In the genomic region with DNA sequence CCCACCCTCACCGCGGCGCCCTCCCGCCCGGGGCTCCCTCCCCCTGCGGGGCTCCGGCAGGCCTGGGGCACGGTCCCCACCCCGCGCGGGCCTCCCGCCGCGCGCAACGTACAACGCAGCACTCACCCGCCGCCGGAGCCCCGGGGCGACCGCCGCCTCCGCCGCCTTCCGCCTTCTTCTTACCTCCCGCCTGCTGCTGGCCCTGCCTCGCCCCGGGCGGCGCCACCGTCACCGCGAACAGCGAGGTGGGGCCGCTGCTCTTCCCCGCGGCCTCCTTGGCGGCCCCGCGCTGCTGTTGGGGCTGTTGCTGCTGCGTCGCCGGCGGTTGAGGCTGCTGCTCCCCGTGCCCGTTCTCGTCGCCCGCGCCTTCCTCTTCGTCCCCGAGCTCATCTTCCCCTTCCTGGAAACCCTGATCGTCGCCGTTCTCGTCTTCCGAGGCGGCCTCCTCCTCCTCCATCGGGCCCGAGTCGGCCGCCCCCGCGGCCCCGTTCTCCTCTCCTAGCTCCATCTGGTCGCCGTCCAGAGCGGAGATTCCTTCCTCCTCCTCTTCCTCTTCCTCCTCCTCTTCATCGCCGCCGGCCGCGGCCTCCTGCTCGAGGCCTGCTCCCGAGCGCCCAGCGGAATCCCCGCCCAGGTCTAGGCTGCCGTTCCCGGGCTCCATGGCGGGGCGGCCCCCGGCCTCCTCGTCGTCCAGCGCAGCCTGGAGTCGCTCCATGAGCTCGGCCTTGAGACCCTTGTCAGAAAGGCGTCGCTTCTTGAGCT, we compare ENCODE assay signal across 8 cellular contexts. TPM values are rescaled to one million over a fixed set of nuclear protein-coding genes. Genes with fewer than 3 reads are reported as not detected.
A peak's percentile ranks its signal among the peaks of the same experiment; 100 is the strongest.
DNase-seq lines count a peak whose midpoint lies in the region; ATAC-seq, FAIRE-seq and TF ChIP-seq lines count a peak whose summit lies in the region.

No MANE protein-coding gene starts in this region.

- ATAC-seq in GM18907 (IDR thresholded peaks at IDR 0.05; ENCODE audit: unreplicated experiment) (peak; percentile 15), HG02981 (IDR thresholded peaks at IDR 0.05; ENCODE audit: unreplicated experiment) (peak; percentile 10)

- DNase-seq in WERI-Rb-1 (no peak), endothelial cell of umbilical vein (ENCODE audit: low read depth, low spot score) (no peak), neural progenitor cell (ENCODE audit: low spot score) (no peak), tibial nerve (ENCODE audit: low spot score in 2 of 2) (peak; percentile 14 to 24), H4 (ENCODE audit: low spot score) (no peak), SKM-1 (lab: John Stamatoyannopoulos, UW; ENCODE audit: unreplicated experiment) (no peak)

- no peak for TF ChIP-seq EP300 in tibial nerve (IDR thresholded peaks at IDR 0.05)

- H3K27ac ChIP-seq in WERI-Rb-1 (peak overlapping the region; percentile 99), endothelial cell of umbilical vein (ENCODE audit: insufficient read depth, low read depth, low read length) (peak overlapping the region; percentile 89), neural progenitor cell (peak overlapping the region; percentile 96), tibial nerve (peak overlapping the region; percentile 100)

- CTCF ChIA-PET in endothelial cell of umbilical vein (lab: Charles Lee), result interaction anchor here (0.6 to 6.6 kb wide), 7 partner anchors 11 to 1140 kb away, joined by 3 to 104 read pairs (median 8); a partner anchor contains a TSS

- POLR2A ChIA-PET in endothelial cell of umbilical vein (lab: Charles Lee), result interaction anchor here (0.9 to 4.0 kb wide), 3 partner anchors 28 to 107 kb away, joined by 3 to 26 read pairs (median 8); a partner anchor contains a TSS

- H3K36me3 Mint-ChIP-seq in neural progenitor cell, result peaks cover 26% of the 10 kb centered on the region

- H3K4me3 ChIP-seq in WERI-Rb-1 (ENCODE audit: low read depth, low read length), result peak overlapping the region; percentile 99
- peak overlapping the region; percentile 87 to 96 (median 94) for H3K4me3 ChIP-seq in endothelial cell of umbilical vein (replicated peaks in 1 of 3; ENCODE audit: insufficient read depth in 1 of 3, low read depth in 1 of 3, low read length in 3 of 3)
- peak overlapping the region; percentile 77 for H3K4me3 ChIP-seq in neural progenitor cell
- H3K4me3 ChIP-seq in tibial nerve, result peak overlapping the region; percentile 95 to 100 (median 97)

- no peak for FAIRE-seq in endothelial cell of umbilical vein (lab: Jason Lieb, UNC)

- no peaks in the 10 kb centered on the region for H3K9me3 Mint-ChIP-seq in neural progenitor cell

- H3K36me3 ChIP-seq in WERI-Rb-1, result peaks cover 52% of the 10 kb centered on the region
- H3K36me3 ChIP-seq in endothelial cell of umbilical vein (ENCODE audit: control insufficient read depth in 2 of 2, extremely low read depth in 1 of 2, insufficient read depth in 2 of 2, low read length in 2 of 2), result peaks cover 4 to 25% of the 10 kb centered on the region in 2 experiments
- peaks cover 17% of the 10 kb centered on the region for H3K36me3 ChIP-seq in neural progenitor cell
- peaks cover 0 to 21% (median 6%) of the 10 kb centered on the region in 3 donors for H3K36me3 ChIP-seq in tibial nerve

- H2AFZ ChIP-seq in endothelial cell of umbilical vein (ENCODE audit: low read depth, low read length), result no peak overlapping the region
- no peak overlapping the region for H2AFZ ChIP-seq in neural progenitor cell (replicated peaks)

- H3F3A ChIP-seq in neural progenitor cell (ENCODE audit: low read depth), result peaks cover 51% of the 10 kb centered on the region

- no peak for TF ChIP-seq CTCF in WERI-Rb-1 (IDR thresholded peaks at IDR 0.05; ENCODE audit: low read depth, low read length)
- no peak for TF ChIP-seq CTCF in endothelial cell of umbilical vein (IDR thresholded peaks at IDR 0.05; ENCODE audit: extremely low read depth in 1 of 2, insufficient read depth in 1 of 2, low read depth in 1 of 2, low read length in 2 of 2)
- no peak for TF ChIP-seq CTCF in neural progenitor cell (IDR thresholded peaks at IDR 0.05)
- no peak for TF ChIP-seq CTCF in tibial nerve (IDR thresholded peaks at IDR 0.05)

- BruUV-seq in endothelial cell of umbilical vein (replicated peaks; lab: Mats Ljungman, UMichigan), result TSS peak; percentile 27

- dilution Hi-C loops in endothelial cell of umbilical vein (cut with MboI; ENCODE audit: extremely low pct_ligation_motif_present, low sequenced_read_pairs), result no loop called here

- H3K9ac ChIP-seq in endothelial cell of umbilical vein (replicated peaks; ENCODE audit: extremely low read depth, insufficient read depth, low read length) (peak overlapping the region; percentile 98), neural progenitor cell (peak overlapping the region; percentile 96)

- H3K4me1 Mint-ChIP-seq in neural progenitor cell, result peaks cover 47% of the 10 kb centered on the region

- intact Hi-C loops in endothelial cell of umbilical vein (cut with micrococcal nuclease), result loop anchor here (1.0 to 2.0 kb wide), 9 partner anchors 28 to 411 kb away; a partner anchor contains a TSS

- H3K9me1 ChIP-seq in endothelial cell of umbilical vein (replicated peaks; ENCODE audit: control insufficient read depth, extremely low read depth, insufficient read depth, low read length), result no peaks in the 10 kb centered on the region

- H3K27me3 Mint-ChIP-seq in neural progenitor cell (ENCODE audit: insufficient read depth, low read depth), result peaks cover 6% of the 10 kb centered on the region

- peak overlapping the region; percentile 92 for H3K4me3 Mint-ChIP-seq in neural progenitor cell

- H3K27ac Mint-ChIP-seq in neural progenitor cell, result peak overlapping the region; percentile 97

- no peak for TF ChIP-seq POLR2A in endothelial cell of umbilical vein (IDR thresholded peaks at IDR 0.05; ENCODE audit: low read depth, low read length)
- TF ChIP-seq POLR2A in tibial nerve (IDR thresholded peaks at IDR 0.05), result no peak

- H3K4me1 ChIP-seq in endothelial cell of umbilical vein (ENCODE audit: control insufficient read depth, extremely low read depth, insufficient read depth, low read length), result peaks cover 30% of the 10 kb centered on the region
- H3K4me1 ChIP-seq in neural progenitor cell, result peaks cover 37% of the 10 kb centered on the region
- peaks cover 0 to 44% (median 38%) of the 10 kb centered on the region in 4 donors for H3K4me1 ChIP-seq in tibial nerve

- H4K20me1 ChIP-seq in endothelial cell of umbilical vein (replicated peaks; ENCODE audit: control insufficient read depth, extremely low read depth, insufficient read depth, low read length) (peaks cover 19% of the 10 kb centered on the region), neural progenitor cell (ENCODE audit: low read depth) (peaks cover 41% of the 10 kb centered on the region)

- no peak overlapping the region for H3K4me2 ChIP-seq in endothelial cell of umbilical vein (ENCODE audit: insufficient read depth, low read length)
- H3K4me2 ChIP-seq in neural progenitor cell, result peak overlapping the region; percentile 78

- 0 to 1% methylated on average over 59 to 70 of the region's 92 CpGs for WGBS in tibial nerve, 2 donors

- no peaks in the 10 kb centered on the region for H3K27me3 ChIP-seq in WERI-Rb-1 (ENCODE audit: insufficient read depth, low read depth, severe bottlenecking)
- H3K27me3 ChIP-seq in endothelial cell of umbilical vein (ENCODE audit: control insufficient read depth in 2 of 2, insufficient read depth in 2 of 2, low read length in 2 of 2), result no peaks in the 10 kb centered on the region
- no peaks in the 10 kb centered on the region for H3K27me3 ChIP-seq in neural progenitor cell
- no peaks in the 10 kb centered on the region for H3K27me3 ChIP-seq in tibial nerve

- H3K9me3 ChIP-seq in WERI-Rb-1 (ENCODE audit: severe bottlenecking) (no peaks in the 10 kb centered on the region), endothelial cell of umbilical vein (replicated peaks; ENCODE audit: control insufficient read depth, insufficient read depth, low read length) (no peaks in the 10 kb centered on the region), neural progenitor cell (ENCODE audit: low read depth) (no peaks in the 10 kb centered on the region), tibial nerve (no peaks in the 10 kb centered on the region)

- H3K79me2 ChIP-seq in endothelial cell of umbilical vein (ENCODE audit: control insufficient read depth, insufficient read depth, low read length) (peaks cover 54% of the 10 kb centered on the region), neural progenitor cell (ENCODE audit: low read depth) (peaks cover 73% of the 10 kb centered on the region)

TF ChIP-seq in endothelial cell of umbilical vein, 7 proteins besides CTCF, POLR2A, EP300 and RAD21 (continues in another document):
- TF ChIP-seq, protein P1, sequence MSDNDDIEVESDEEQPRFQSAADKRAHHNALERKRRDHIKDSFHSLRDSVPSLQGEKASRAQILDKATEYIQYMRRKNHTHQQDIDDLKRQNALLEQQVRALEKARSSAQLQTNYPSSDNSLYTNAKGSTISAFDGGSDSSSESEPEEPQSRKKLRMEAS (IDR thresholded peaks at IDR 0.05; ENCODE audit: insufficient read depth, insufficient read length), result no peak
- no peak for TF ChIP-seq EZH2 (IDR thresholded peaks at IDR 0.05; ENCODE audit: borderline replicate concordance, low read depth, low read length, severe bottlenecking)
- no peak for TF ChIP-seq GATA2 (IDR thresholded peaks at IDR 0.05; ENCODE audit: insufficient read depth, insufficient read length, low read depth, low read length)

RNA-seq across cellular contexts. Expression of a gene that starts 0.7 kb away (rescaled TPM):
- 398 and 417 TPM in 2 replicates for total RNA-seq in endothelial cell of umbilical vein
- polyA plus RNA-seq in endothelial cell of umbilical vein, result 45.9 and 68.7 TPM in 2 replicates
- polyA plus RNA-seq in endothelial cell of umbilical vein (2011; cell fraction: cytosol; rRNA removed), result 136 and 154 TPM in 2 replicates
- 137 and 210 TPM in 2 replicates for polyA plus RNA-seq in endothelial cell of umbilical vein (2011; cell fraction: nucleus; rRNA removed)
- 231 and 310 TPM in 2 replicates for polyA plus RNA-seq in endothelial cell of umbilical vein (2012)
- polyA minus RNA-seq in endothelial cell of umbilical vein, result 253 and 258 TPM in 2 replicates
- polyA minus RNA-seq in endothelial cell of umbilical vein (2011; cell fraction: cytosol; rRNA and poly(A)+ RNA removed), result 227 TPM
- 100 and 154 TPM in 2 replicates for polyA minus RNA-seq in endothelial cell of umbilical vein (2011; cell fraction: nucleus; rRNA and poly(A)+ RNA removed)
- 543 and 856 TPM in 2 replicates for total RNA-seq in neural progenitor cell (ENCODE audit: low replicate concordance)
- total RNA-seq in tibial nerve, result 100 to 1,000 TPM; 344 to 503 (median 410) TPM
- 255 and 288 TPM in 2 replicates for total RNA-seq in H4 (2014; rRNA removed; shearing (Covaris generic))

RNA-seq across cellular contexts. Expression of a gene that starts 28.2 kb away (rescaled TPM):
- total RNA-seq in endothelial cell of umbilical vein (30.2 and 37.0 TPM in 2 replicates), neural progenitor cell (ENCODE audit: low replicate concordance) (24.0 and 81.6 TPM in 2 replicates), tibial nerve (10 to 100 TPM; 20.2 to 44.4 (median 39.5) TPM)
- 9.1 and 17.1 TPM in 2 replicates for polyA plus RNA-seq in endothelial cell of umbilical vein
- 18.6 and 19.5 TPM in 2 replicates for polyA plus RNA-seq in endothelial cell of umbilical vein (2011; cell fraction: cytosol; rRNA removed)
- polyA plus RNA-seq in endothelial cell of umbilical vein (2011; cell fraction: nucleus; rRNA removed), result 14.0 and 18.6 TPM in 2 replicates
- polyA plus RNA-seq in endothelial cell of umbilical vein (2012), result 21.4 and 57.5 TPM in 2 replicates
- 4.4 and 5.0 TPM in 2 replicates for polyA minus RNA-seq in endothelial cell of umbilical vein
- 8.1 TPM for polyA minus RNA-seq in endothelial cell of umbilical vein (2011; cell fraction: cytosol; rRNA and poly(A)+ RNA removed)
- polyA minus RNA-seq in endothelial cell of umbilical vein (2011; cell fraction: nucleus; rRNA and poly(A)+ RNA removed), result 14.3 and 18.8 TPM in 2 replicates
- 58.4 and 71.7 TPM in 2 replicates for total RNA-seq in H4 (2014; rRNA removed; shearing (Covaris generic))

Comparison
In these comparisons a context has a peak if more than half of its experiments do, and no peak if none do; other contexts are left out.
1. DNase-seq: peak in tibial nerve (2 of 2); none in WERI-Rb-1 (single experiment), endothelial cell of umbilical vein (single experiment), neural progenitor cell (single experiment), H4 (single experiment) and SKM-1 (single experiment).
2. Peak in every context shown above with its lines, with median percentiles within 50 percentile points of each other: H3K27ac ChIP-seq and H3K4me3 ChIP-seq.